In genomic region chr9:80448996-80449395, GRCh38 we compare ENCODE assay signal across 2 cellular contexts.
TF ChIP-seq lines count a peak whose summit lies in the region.

No MANE protein-coding gene starts in this region.

TF ChIP-seq in GM23338, 12 proteins besides CTCF, POLR2A, EP300 and RAD21 (continued from another document):
- TF ChIP-seq, protein P1, sequence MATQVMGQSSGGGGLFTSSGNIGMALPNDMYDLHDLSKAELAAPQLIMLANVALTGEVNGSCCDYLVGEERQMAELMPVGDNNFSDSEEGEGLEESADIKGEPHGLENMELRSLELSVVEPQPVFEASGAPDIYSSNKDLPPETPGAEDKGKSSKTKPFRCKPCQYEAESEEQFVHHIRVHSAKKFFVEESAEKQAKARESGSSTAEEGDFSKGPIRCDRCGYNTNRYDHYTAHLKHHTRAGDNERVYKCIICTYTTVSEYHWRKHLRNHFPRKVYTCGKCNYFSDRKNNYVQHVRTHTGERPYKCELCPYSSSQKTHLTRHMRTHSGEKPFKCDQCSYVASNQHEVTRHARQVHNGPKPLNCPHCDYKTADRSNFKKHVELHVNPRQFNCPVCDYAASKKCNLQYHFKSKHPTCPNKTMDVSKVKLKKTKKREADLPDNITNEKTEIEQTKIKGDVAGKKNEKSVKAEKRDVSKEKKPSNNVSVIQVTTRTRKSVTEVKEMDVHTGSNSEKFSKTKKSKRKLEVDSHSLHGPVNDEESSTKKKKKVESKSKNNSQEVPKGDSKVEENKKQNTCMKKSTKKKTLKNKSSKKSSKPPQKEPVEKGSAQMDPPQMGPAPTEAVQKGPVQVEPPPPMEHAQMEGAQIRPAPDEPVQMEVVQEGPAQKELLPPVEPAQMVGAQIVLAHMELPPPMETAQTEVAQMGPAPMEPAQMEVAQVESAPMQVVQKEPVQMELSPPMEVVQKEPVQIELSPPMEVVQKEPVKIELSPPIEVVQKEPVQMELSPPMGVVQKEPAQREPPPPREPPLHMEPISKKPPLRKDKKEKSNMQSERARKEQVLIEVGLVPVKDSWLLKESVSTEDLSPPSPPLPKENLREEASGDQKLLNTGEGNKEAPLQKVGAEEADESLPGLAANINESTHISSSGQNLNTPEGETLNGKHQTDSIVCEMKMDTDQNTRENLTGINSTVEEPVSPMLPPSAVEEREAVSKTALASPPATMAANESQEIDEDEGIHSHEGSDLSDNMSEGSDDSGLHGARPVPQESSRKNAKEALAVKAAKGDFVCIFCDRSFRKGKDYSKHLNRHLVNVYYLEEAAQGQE (IDR thresholded peaks at IDR 0.05; ENCODE audit: unreplicated experiment): no peak
- TF ChIP-seq POLR2AphosphoS5 (IDR thresholded peaks at IDR 0.05; ENCODE audit: low read depth) (no peak), STAT1 (IDR thresholded peaks at IDR 0.05; ENCODE audit: unreplicated experiment) (no peak), CREB1 (CRISPR knock-in tag; IDR thresholded peaks at IDR 0.05; ENCODE audit: low read depth) (no peak), EZH2phosphoT487 (IDR thresholded peaks at IDR 0.05; ENCODE audit: unreplicated experiment) (no peak), EZH2 (IDR thresholded peaks at IDR 0.05; ENCODE audit: low read depth, unreplicated experiment) (no peak)
- TF ChIP-seq, protein P2, sequence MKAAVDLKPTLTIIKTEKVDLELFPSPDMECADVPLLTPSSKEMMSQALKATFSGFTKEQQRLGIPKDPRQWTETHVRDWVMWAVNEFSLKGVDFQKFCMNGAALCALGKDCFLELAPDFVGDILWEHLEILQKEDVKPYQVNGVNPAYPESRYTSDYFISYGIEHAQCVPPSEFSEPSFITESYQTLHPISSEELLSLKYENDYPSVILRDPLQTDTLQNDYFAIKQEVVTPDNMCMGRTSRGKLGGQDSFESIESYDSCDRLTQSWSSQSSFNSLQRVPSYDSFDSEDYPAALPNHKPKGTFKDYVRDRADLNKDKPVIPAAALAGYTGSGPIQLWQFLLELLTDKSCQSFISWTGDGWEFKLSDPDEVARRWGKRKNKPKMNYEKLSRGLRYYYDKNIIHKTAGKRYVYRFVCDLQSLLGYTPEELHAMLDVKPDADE (IDR thresholded peaks at IDR 0.05): no peak
TF ChIP-seq in GM23338: peak in this region for 0.

TF ChIP-seq in H1, 55 proteins besides CTCF, POLR2A, EP300 and RAD21 (continued from another document):
- TF ChIP-seq POU5F1 (IDR thresholded peaks at IDR 0.05; ENCODE audit: low read depth, low read length) (no peak), SRF (IDR thresholded peaks at IDR 0.05; ENCODE audit: low read depth, low read length) (no peak), CBX8 (IDR thresholded peaks at IDR 0.05; ENCODE audit: borderline replicate concordance, low read depth, low read length) (no peak), SUZ12 (IDR thresholded peaks at IDR 0.05; ENCODE audit: low read length) (no peak)
TF ChIP-seq in H1: peak in this region for 0.
